Comparison of ENCODE assay signal across 17 cellular contexts in genomic region chr12:12540261-12541013, GRCh38. TPM values are rescaled to one million over a fixed set of nuclear protein-coding genes. Genes with fewer than 3 reads are reported as not detected.
DNase-seq lines count a peak whose midpoint lies in the region; ATAC-seq and TF ChIP-seq lines count a peak whose summit lies in the region.
"Had no signal": no experiment of that assay in that cellular context is flagged by ENCODE, and none has a peak within 500 bp of the region (broad histone marks: within the 10 kb centered on the region; RNA-seq: fewer than 3 reads in every experiment).

No MANE protein-coding gene starts in this region.

- no peaks in the 10 kb centered on the region for H4K20me1 ChIP-seq in BLaER1 treated with 17β-estradiol and CSF1 and Interleukin-3, amounts not matched to agents 10 nM and 100 nM

- H3K4me1 ChIP-seq in BLaER1 treated with 17β-estradiol and CSF1 and Interleukin-3, amounts not matched to agents 10 nM and 100 nM: peaks cover 11 to 26% (median 18%) of the 10 kb centered on the region in 10 experiments

- H3K27me3 Mint-ChIP-seq in Calu3 (ENCODE audit: unreplicated experiment): no peaks in the 10 kb centered on the region
- H3K27me3 Mint-ChIP-seq in activated T-helper 17 cell treated with anti-CD3 and anti-CD28 coated beads, Interleukin-2, amount 50 U/mL, for 72 hours: no peaks in the 10 kb centered on the region

- H3K9me3 ChIP-seq in BLaER1 treated with 17β-estradiol and CSF1 and Interleukin-3, amounts not matched to agents 10 nM and 100 nM (replicated peaks in 1 of 11): peaks cover 0 to 20% (median 5%) of the 10 kb centered on the region in 11 experiments; a peak in 15 of 22 replicates
- no peaks in the 10 kb centered on the region for H3K9me3 ChIP-seq in KOPT-K1 (ENCODE audit: insufficient read depth, low read length, poor library complexity, severe bottlenecking)
- H3K9me3 ChIP-seq: thyroid gland had no signal

- intact Hi-C loops in Calu3 (cut with micrococcal nuclease; ENCODE audit: unreplicated experiment): no loop called here

- H3K4me1 Mint-ChIP-seq in Calu3 (ENCODE audit: low read depth, unreplicated experiment): peaks cover 8% of the 10 kb centered on the region
- peaks cover 16% of the 10 kb centered on the region for H3K4me1 Mint-ChIP-seq in activated T-helper 17 cell treated with anti-CD3 and anti-CD28 coated beads, Interleukin-2, amount 50 U/mL, for 72 hours
- H3K4me1 Mint-ChIP-seq: endodermal cell had no signal

- H3K27me3 ChIP-seq in BLaER1 treated with 17β-estradiol and CSF1 and Interleukin-3, amounts not matched to agents 10 nM and 100 nM: no peaks in the 10 kb centered on the region
- H3K27me3 ChIP-seq: thyroid gland had no signal

- no peaks in the 10 kb centered on the region for H3K9me3 Mint-ChIP-seq in Calu3 (ENCODE audit: low read depth, unreplicated experiment)
- no peaks in the 10 kb centered on the region for H3K9me3 Mint-ChIP-seq in activated T-helper 17 cell treated with anti-CD3 and anti-CD28 coated beads, Interleukin-2, amount 50 U/mL, for 72 hours
- H3K9me3 Mint-ChIP-seq: activated T-cell treated with anti-CD3 and anti-CD28 coated beads, Interleukin-2, amount 50 U/mL, for 4 hours had no signal

- peak overlapping the region; percentile 42 for H3K27ac Mint-ChIP-seq in Calu3 (ENCODE audit: unreplicated experiment)
- H3K27ac Mint-ChIP-seq in activated T-helper 17 cell treated with anti-CD3 and anti-CD28 coated beads, Interleukin-2, amount 50 U/mL, for 72 hours: peak overlapping the region; percentile 48
- H3K27ac Mint-ChIP-seq: endodermal cell had no signal

- H3K4me3 Mint-ChIP-seq in Calu3 (ENCODE audit: low read depth, unreplicated experiment): no peak overlapping the region
- peak overlapping the region; percentile 6 for H3K4me3 Mint-ChIP-seq in activated T-helper 17 cell treated with anti-CD3 and anti-CD28 coated beads, Interleukin-2, amount 50 U/mL, for 72 hours
- H3K4me3 Mint-ChIP-seq: activated T-cell treated with anti-CD3 and anti-CD28 coated beads, Interleukin-2, amount 50 U/mL, for 4 hours; endodermal cell had no signal

- DNase-seq in Calu3 (no peak), DMS53 treated with DMSO at 0.1 percent for 48 hours (lab: John Stamatoyannopoulos, UW; ENCODE audit: unreplicated experiment) (no peak), NCI-H2227 (lab: John Stamatoyannopoulos, UW; ENCODE audit: unreplicated experiment) (no peak), NCI-H526 treated with DMSO at 0.1 percent for 48 hours (lab: John Stamatoyannopoulos, UW) (no peak)
- DNase-seq: activated T-cell treated with anti-CD3 and anti-CD28 coated beads, Interleukin-2, amount 50 U/mL, for 4 hours; anterior cingulate cortex; C1 segment of cervical spinal cord; endodermal cell; NCI-H2107; NCI-H82; stimulated activated CD4-positive, alpha-beta T cell treated with anti-CD3 and anti-CD28 coated beads, Interleukin-4, amount 100 ng/mL, for 24 hours; thyroid gland had no signal

- BruUV-seq in Calu3 (replicated peaks; lab: Mats Ljungman, UMichigan): no TSS peak

- no peak for TF ChIP-seq CTCF in Calu3 (IDR thresholded peaks at IDR 0.05; ENCODE audit: unreplicated experiment)

- no peaks in the 10 kb centered on the region for H3K36me3 Mint-ChIP-seq in Calu3 (ENCODE audit: insufficient read depth, unreplicated experiment)
- peaks cover 78% of the 10 kb centered on the region for H3K36me3 Mint-ChIP-seq in activated T-helper 17 cell treated with anti-CD3 and anti-CD28 coated beads, Interleukin-2, amount 50 U/mL, for 72 hours (ENCODE audit: low read depth)

- H3K4me3 ChIP-seq in BLaER1 treated with 17β-estradiol and CSF1 and Interleukin-3, amounts not matched to agents 10 nM and 100 nM: peak overlapping the region in 2 of 10 experiments; percentile 34 to 36; a peak in 6 of 20 replicates
- H3K4me3 ChIP-seq: thyroid gland had no signal

- peaks cover 0 to 6% (median 0%) of the 10 kb centered on the region in 11 experiments; a peak in 1 of 22 replicates for H3K36me3 ChIP-seq in BLaER1 treated with 17β-estradiol and CSF1 and Interleukin-3, amounts not matched to agents 10 nM and 100 nM
- H3K36me3 ChIP-seq in KOPT-K1 (ENCODE audit: insufficient read depth, low read length): no peaks in the 10 kb centered on the region
- H3K36me3 ChIP-seq: thyroid gland had no signal

- H3K9ac ChIP-seq in BLaER1 treated with 17β-estradiol and CSF1 and Interleukin-3, amounts not matched to agents 10 nM and 100 nM: no peak overlapping the region

- H3K4me2 ChIP-seq in BLaER1 treated with 17β-estradiol and CSF1 and Interleukin-3, amounts not matched to agents 10 nM and 100 nM: peak overlapping the region; percentile 45 to 91 (median 76)

- H3K27ac ChIP-seq in BLaER1 treated with 17β-estradiol and CSF1 and Interleukin-3, amounts not matched to agents 10 nM and 100 nM: peak overlapping the region in 8 of 11 experiments; percentile 15 to 49 (median 30); a peak in 9 of 22 replicates
- peak overlapping the region; percentile 44 for H3K27ac ChIP-seq in KOPT-K1 (ENCODE audit: low read depth, low read length, poor library complexity, severe bottlenecking)
- H3K27ac ChIP-seq: thyroid gland had no signal

- CTCF ChIA-PET in Calu3 (lab: Charles Lee): interaction anchor here (0.6 to 0.7 kb wide), 2 partner anchors 26 to 62 kb away, joined by 3 read pairs; no protein-coding TSS in a partner anchor

- ATAC-seq in activated T-helper 17 cell treated with anti-CD3 and anti-CD28 coated beads, Interleukin-2, amount 50 U/mL, for 72 hours (replicated peaks): no peak
- ATAC-seq in GM21423 (IDR thresholded peaks at IDR 0.05; ENCODE audit: unreplicated experiment): no peak
- ATAC-seq: activated CD4-positive, CD25-positive, alpha-beta regulatory T cell treated with anti-CD3 and anti-CD28 coated beads, Interleukin-2, amount 50 U/mL, for 24 hours; activated T-cell treated with anti-CD3 and anti-CD28 coated beads, Interleukin-2, amount 50 U/mL, for 4 hours had no signal

RNA-seq across cellular contexts. Expression of gene DUSP16, which starts 22.2 kb away (rescaled TPM):
- 23.4 and 25.8 TPM in 2 replicates for total RNA-seq in Calu3 (2022)
- total RNA-seq in activated T-helper 17 cell treated with anti-CD3 and anti-CD28 coated beads, Interleukin-2, amount 50 U/mL, for 72 hours: 100 to 1,000 TPM in 1 of 2 donors, 10 to 100 TPM in 1; 68.8 to 125 TPM
